21 cellular contexts compared by ENCODE assay signal in the genomic region with DNA sequence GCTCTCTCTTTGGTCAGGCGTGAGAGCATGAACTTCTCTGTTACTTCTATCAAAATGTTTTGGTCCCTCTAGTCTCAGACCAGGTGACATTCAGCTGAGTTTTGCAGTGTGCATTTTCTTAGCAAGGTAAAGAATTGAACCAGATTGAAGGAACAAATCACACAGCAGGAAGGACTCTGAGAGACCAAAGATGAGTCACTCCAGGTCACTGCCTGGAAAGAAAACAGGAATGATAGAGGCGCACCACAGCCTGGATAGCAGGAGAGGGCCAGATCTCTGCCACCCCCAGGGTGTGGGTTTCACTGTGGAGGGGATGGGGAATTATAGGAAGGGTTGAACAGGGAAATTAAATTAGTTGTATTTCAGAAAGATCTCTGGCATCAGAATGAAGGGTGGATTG.
DNase-seq lines count a peak whose midpoint lies in the region; ATAC-seq and TF ChIP-seq lines count a peak whose summit lies in the region.
"Had no signal": no experiment of that assay in that cellular context is flagged by ENCODE, and none has a peak within 500 bp of the region (broad histone marks: within the 10 kb centered on the region; RNA-seq: fewer than 3 reads in every experiment).

No MANE protein-coding gene starts in this region.

- H3K27me3 ChIP-seq in brain microvascular endothelial cell (replicated peaks): no peaks in the 10 kb centered on the region
- H3K27me3 ChIP-seq in upper lobe of left lung: no peaks in the 10 kb centered on the region
- no peaks in the 10 kb centered on the region for H3K27me3 ChIP-seq in hepatocyte
- H3K27me3 ChIP-seq: BLaER1 treated with 17β-estradiol and CSF1 and Interleukin-3, amounts not matched to agents 10 nM and 100 nM; right lobe of liver had no signal

- WGBS in upper lobe of left lung, 2 donors: 86 to 90% methylated on average over 2 of the region's 2 CpGs
- 89% methylated on average over 2 of the region's 2 CpGs for WGBS in hepatocyte (ENCODE audit: low lambda C conversion rate, missing lambda C conversion rate)

- in situ Hi-C loops in brain microvascular endothelial cell (cut with HindIII; ENCODE audit: low pct_ligation_motif_present, low sequenced_read_pairs): no loop called here

- no peaks in the 10 kb centered on the region for H3K9me2 ChIP-seq in hepatocyte (replicated peaks; ENCODE audit: insufficient read depth)

- H3K79me2 ChIP-seq in hepatocyte: no peaks in the 10 kb centered on the region

- DNase-seq in AG08395 (ENCODE audit: low spot score): peak; percentile 31
- peak; percentile 55 for DNase-seq in HPDE6-E6E7 (ENCODE audit: extremely low spot score)
- peak; percentile 45 for DNase-seq in brain microvascular endothelial cell
- DNase-seq in kidney tubule cell (ENCODE audit: low spot score): peak; percentile 48
- DNase-seq in stimulated activated naive CD4-positive, alpha-beta T cell (lab: John Stamatoyannopoulos, UW): no peak
- DNase-seq in upper lobe of left lung: no peak
- no peak for DNase-seq in hepatocyte (ENCODE audit: low spot score)
- DNase-seq: activated CD4-positive, CD25-positive, alpha-beta regulatory T cell; activated naive CD4-positive, alpha-beta T cell; foreskin melanocyte; GF-D8; kidney; NCI-H2227 treated with DMSO at 0.1 percent for 48 hours; right lobe of liver; Right ventricle myocardium superior; SW 1271 had no signal

- TF ChIP-seq POLR2A in upper lobe of left lung (IDR thresholded peaks at IDR 0.05): no peak

- H4K20me1 ChIP-seq in hepatocyte (ENCODE audit: insufficient read depth, poor library complexity, severe bottlenecking): no peaks in the 10 kb centered on the region
- H4K20me1 ChIP-seq: BLaER1 treated with 17β-estradiol and CSF1 and Interleukin-3, amounts not matched to agents 10 nM and 100 nM had no signal

- H3K27ac ChIP-seq in brain microvascular endothelial cell (no peak overlapping the region), upper lobe of left lung (no peak overlapping the region), hepatocyte (no peak overlapping the region)
- H3K27ac ChIP-seq: A549; BLaER1 treated with 17β-estradiol and CSF1 and Interleukin-3, amounts not matched to agents 10 nM and 100 nM; KMS-11; right lobe of liver had no signal

- H3K4me3 ChIP-seq in brain microvascular endothelial cell (ENCODE audit: low read depth, low read length) (no peak overlapping the region), upper lobe of left lung (no peak overlapping the region), hepatocyte (no peak overlapping the region)
- H3K4me3 ChIP-seq: A549; BLaER1 treated with 17β-estradiol and CSF1 and Interleukin-3, amounts not matched to agents 10 nM and 100 nM; right lobe of liver had no signal

- H3K9me3 ChIP-seq in upper lobe of left lung (no peaks in the 10 kb centered on the region), hepatocyte (ENCODE audit: low read depth) (no peaks in the 10 kb centered on the region)
- H3K9me3 ChIP-seq: A549; BLaER1 treated with 17β-estradiol and CSF1 and Interleukin-3, amounts not matched to agents 10 nM and 100 nM; right lobe of liver had no signal

- no peaks in the 10 kb centered on the region for H3K4me1 ChIP-seq in upper lobe of left lung
- H3K4me1 ChIP-seq in hepatocyte (ENCODE audit: insufficient read depth): no peaks in the 10 kb centered on the region
- H3K4me1 ChIP-seq: A549; BLaER1 treated with 17β-estradiol and CSF1 and Interleukin-3, amounts not matched to agents 10 nM and 100 nM; right lobe of liver had no signal

- ATAC-seq in GM18858 (IDR thresholded peaks at IDR 0.05; ENCODE audit: unreplicated experiment) (no peak), upper lobe of left lung (ENCODE audit: low FRiP score in 2 of 2) (no peak)
- ATAC-seq: activated CD8-positive, alpha-beta T cell treated with anti-CD3 and anti-CD28 coated beads for 36 hours had no signal

- TF ChIP-seq CTCF in brain microvascular endothelial cell (IDR thresholded peaks at IDR 0.05; ENCODE audit: low read depth, low read length, missing control alignments) (no peak), upper lobe of left lung (IDR thresholded peaks at IDR 0.05) (no peak), hepatocyte (IDR thresholded peaks at IDR 0.05; ENCODE audit: poor library complexity) (no peak)

- no peak overlapping the region for H2AFZ ChIP-seq in hepatocyte

- H3K36me3 ChIP-seq in brain microvascular endothelial cell (replicated peaks) (no peaks in the 10 kb centered on the region), upper lobe of left lung (no peaks in the 10 kb centered on the region), hepatocyte (replicated peaks; ENCODE audit: insufficient read depth, low read depth) (no peaks in the 10 kb centered on the region)
- H3K36me3 ChIP-seq: BLaER1 treated with 17β-estradiol and CSF1 and Interleukin-3, amounts not matched to agents 10 nM and 100 nM; right lobe of liver had no signal

- TF ChIP-seq EP300 in upper lobe of left lung (IDR thresholded peaks at IDR 0.05): no peak

- H3K4me2 ChIP-seq in hepatocyte: no peak overlapping the region
- H3K4me2 ChIP-seq: A549; BLaER1 treated with 17β-estradiol and CSF1 and Interleukin-3, amounts not matched to agents 10 nM and 100 nM; KMS-11 had no signal

Comparison
In these comparisons a context has a peak if more than half of its experiments do, and no peak if none do; other contexts are left out.
1. DNase-seq: peak in AG08395 (single experiment), HPDE6-E6E7 (single experiment), brain microvascular endothelial cell (single experiment) and kidney tubule cell (single experiment); none in stimulated activated naive CD4-positive, alpha-beta T cell (0 of 6), upper lobe of left lung (0 of 2) and hepatocyte (single experiment).